ENCODE assay signal across 11 cellular contexts in the genomic region with DNA sequence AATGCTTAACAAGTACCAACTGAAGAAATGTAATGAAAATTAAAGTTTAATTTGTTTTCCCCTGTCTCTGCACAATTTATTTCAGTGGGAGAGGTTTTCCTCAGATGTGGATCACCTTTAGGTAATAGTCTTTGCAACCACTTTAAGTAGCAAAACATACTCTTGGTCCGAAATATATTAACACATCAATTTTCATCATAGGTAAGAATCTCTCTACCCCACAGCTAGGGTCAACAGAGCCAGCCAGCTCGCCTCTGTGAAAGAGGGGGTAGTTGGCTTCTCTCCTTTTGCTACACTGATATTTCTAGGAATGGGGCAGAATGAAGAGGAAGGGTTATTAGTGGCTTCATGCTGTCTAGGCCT. TPM values are rescaled to one million over a fixed set of nuclear protein-coding genes. Genes with fewer than 3 reads are reported as not detected.
A peak's percentile ranks its signal among the peaks of the same experiment; 100 is the strongest.
DNase-seq lines count a peak whose midpoint lies in the region; ATAC-seq and TF ChIP-seq lines count a peak whose summit lies in the region.
"Had no signal": no experiment of that assay in that cellular context is flagged by ENCODE, and none has a peak within 500 bp of the region (broad histone marks: within the 10 kb centered on the region; RNA-seq: fewer than 3 reads in every experiment).

No MANE protein-coding gene starts in this region.

- intact Hi-C loops in psoas muscle (cut with DNase I) (no loop called here), head of caudate nucleus (cut with DNase I) (no loop called here)

- H3K4me3 ChIP-seq in GM23338 (no peak overlapping the region), right atrium auricular region (no peak overlapping the region), psoas muscle (no peak overlapping the region)

- ATAC-seq in GM23338 (no peak), psoas muscle (no peak), GM18517 (IDR thresholded peaks at IDR 0.05; ENCODE audit: unreplicated experiment) (no peak)

- H3K9me3 Mint-ChIP-seq in GM23338, result no peaks in the 10 kb centered on the region
- no peaks in the 10 kb centered on the region for H3K9me3 Mint-ChIP-seq in activated CD4-positive, alpha-beta memory T cell treated with anti-CD3 and anti-CD28 coated beads, Interleukin-2, amount 10 ng/mL, durations not matched to agents 7 days and 5 days

- WGBS in psoas muscle, 3 donors, result 95 to 97% (median 96%) methylated on average over 2 of the region's 2 CpGs

- H3K27ac ChIP-seq in GM23338 (ENCODE audit: low read depth), result peak overlapping the region; percentile 84
- peak overlapping the region; percentile 79 to 84 for H3K27ac ChIP-seq in right atrium auricular region
- H3K27ac ChIP-seq in psoas muscle, result peak overlapping the region; percentile 65

- H3K9me3 ChIP-seq in right atrium auricular region (no peaks in the 10 kb centered on the region), psoas muscle (no peaks in the 10 kb centered on the region)

- DNase-seq in GM23338 (ENCODE audit: low spot score) (no peak), right atrium auricular region (ENCODE audit: low spot score) (no peak), psoas muscle (no peak), foreskin melanocyte (no peak), head of caudate nucleus (no peak)
- DNase-seq in activated CD4-positive, alpha-beta memory T cell treated with anti-CD3 and anti-CD28 coated beads, Interleukin-2, amount 10 ng/mL, durations not matched to agents 7 days and 5 days, result no peak
- DNase-seq in activated CD4-positive, alpha-beta T cell treated with anti-CD3 and anti-CD28 coated beads for 48 hours, result no peak
- DNase-seq: activated naive CD4-positive, alpha-beta T cell treated with anti-CD3 and anti-CD28 coated beads, Interleukin-2, amount 50 U/mL, for 16 hours; NCI-H2081 treated with DMSO at 0.1 percent for 48 hours; retina had no signal

- H3K27me3 ChIP-seq in GM23338 (ENCODE audit: insufficient read depth) (no peaks in the 10 kb centered on the region), right atrium auricular region (no peaks in the 10 kb centered on the region), psoas muscle (ENCODE audit: insufficient read depth in 3 of 3, low read length in 2 of 3) (no peaks in the 10 kb centered on the region)

- H3K4me1 Mint-ChIP-seq in GM23338, result peaks cover 17% of the 10 kb centered on the region
- peaks cover 15% of the 10 kb centered on the region for H3K4me1 Mint-ChIP-seq in activated CD4-positive, alpha-beta memory T cell treated with anti-CD3 and anti-CD28 coated beads, Interleukin-2, amount 10 ng/mL, durations not matched to agents 7 days and 5 days

- H2AFZ ChIP-seq in GM23338, result no peak overlapping the region

- peak overlapping the region; percentile 22; the same call in 2 of the 3 replicates for H3K4me3 Mint-ChIP-seq in GM23338
- H3K4me3 Mint-ChIP-seq in activated CD4-positive, alpha-beta memory T cell treated with anti-CD3 and anti-CD28 coated beads, Interleukin-2, amount 10 ng/mL, durations not matched to agents 7 days and 5 days, result no peak overlapping the region

- no peaks in the 10 kb centered on the region for H3K36me3 ChIP-seq in GM23338 (ENCODE audit: insufficient read depth)
- no peaks in the 10 kb centered on the region for H3K36me3 ChIP-seq in right atrium auricular region
- peaks cover 0 to 5% of the 10 kb centered on the region in 2 donors for H3K36me3 ChIP-seq in psoas muscle (ENCODE audit: insufficient read depth in 1 of 2, low read depth in 1 of 2)

- TF ChIP-seq CTCF in GM23338 (conservative IDR thresholded peaks at IDR 0.05; ENCODE audit: low read depth in 2 of 2) (no peak), right atrium auricular region (IDR thresholded peaks at IDR 0.05) (no peak), psoas muscle (IDR thresholded peaks at IDR 0.05) (no peak)

- peaks cover 14% of the 10 kb centered on the region; the same call in 2 of the 3 replicates for H3K36me3 Mint-ChIP-seq in GM23338 (ENCODE audit: low read depth)
- H3K36me3 Mint-ChIP-seq in activated CD4-positive, alpha-beta memory T cell treated with anti-CD3 and anti-CD28 coated beads, Interleukin-2, amount 10 ng/mL, durations not matched to agents 7 days and 5 days (ENCODE audit: low read depth), result peaks cover 28% of the 10 kb centered on the region

- no peaks in the 10 kb centered on the region for H4K20me1 ChIP-seq in GM23338 (replicated peaks; ENCODE audit: insufficient read depth)

- H3K4me1 ChIP-seq in GM23338 (ENCODE audit: insufficient read depth) (peaks cover 8% of the 10 kb centered on the region), right atrium auricular region (peaks cover 0 to 16% of the 10 kb centered on the region in 2 donors), psoas muscle (peaks cover 9% of the 10 kb centered on the region)

- POLR2A ChIA-PET in activated CD4-positive, alpha-beta memory T cell treated with anti-CD3 and anti-CD28 coated beads, Interleukin-2, amount 10 ng/mL, durations not matched to agents 7 days and 5 days (lab: Charles Lee), result interaction anchor here (1.2 to 2.1 kb wide), 4 partner anchors 11 to 40 kb away, joined by 3 to 13 read pairs (median 4); a partner anchor contains a TSS

- peaks cover 4% of the 10 kb centered on the region; the same call in 1 of the 2 replicates for H3K9me2 ChIP-seq in GM23338 (ENCODE audit: insufficient read depth)

- peak overlapping the region; percentile 98 for H3K27ac Mint-ChIP-seq in GM23338
- H3K27ac Mint-ChIP-seq in activated CD4-positive, alpha-beta memory T cell treated with anti-CD3 and anti-CD28 coated beads, Interleukin-2, amount 10 ng/mL, durations not matched to agents 7 days and 5 days, result peak overlapping the region; percentile 38

- no peaks in the 10 kb centered on the region for H3K27me3 Mint-ChIP-seq in GM23338 (ENCODE audit: insufficient read depth, low read depth, poor library complexity)
- H3K27me3 Mint-ChIP-seq in activated CD4-positive, alpha-beta memory T cell treated with anti-CD3 and anti-CD28 coated beads, Interleukin-2, amount 10 ng/mL, durations not matched to agents 7 days and 5 days, result no peaks in the 10 kb centered on the region

- CTCF ChIA-PET in activated CD4-positive, alpha-beta memory T cell treated with anti-CD3 and anti-CD28 coated beads, Interleukin-2, amount 10 ng/mL, durations not matched to agents 7 days and 5 days (lab: Charles Lee), result no interaction called here

- H3K4me2 ChIP-seq in GM23338, result peak overlapping the region; percentile 7

- H3F3A ChIP-seq in GM23338 (replicated peaks; ENCODE audit: low read depth), result peaks cover 8% of the 10 kb centered on the region

- H3K79me2 ChIP-seq in GM23338 (replicated peaks; ENCODE audit: insufficient read depth), result no peaks in the 10 kb centered on the region

TF ChIP-seq in GM23338, 12 proteins besides CTCF, POLR2A, EP300 and RAD21 (continues in another document):
- no peak for TF ChIP-seq POLR2AphosphoS5 (IDR thresholded peaks at IDR 0.05; ENCODE audit: low read depth)
- TF ChIP-seq ZNF331 (CRISPR knock-in tag; IDR thresholded peaks at IDR 0.05; ENCODE audit: low read depth), result no peak
- TF ChIP-seq ZNF114 (CRISPR knock-in tag; IDR thresholded peaks at IDR 0.05), result no peak
- TF ChIP-seq, protein P1, sequence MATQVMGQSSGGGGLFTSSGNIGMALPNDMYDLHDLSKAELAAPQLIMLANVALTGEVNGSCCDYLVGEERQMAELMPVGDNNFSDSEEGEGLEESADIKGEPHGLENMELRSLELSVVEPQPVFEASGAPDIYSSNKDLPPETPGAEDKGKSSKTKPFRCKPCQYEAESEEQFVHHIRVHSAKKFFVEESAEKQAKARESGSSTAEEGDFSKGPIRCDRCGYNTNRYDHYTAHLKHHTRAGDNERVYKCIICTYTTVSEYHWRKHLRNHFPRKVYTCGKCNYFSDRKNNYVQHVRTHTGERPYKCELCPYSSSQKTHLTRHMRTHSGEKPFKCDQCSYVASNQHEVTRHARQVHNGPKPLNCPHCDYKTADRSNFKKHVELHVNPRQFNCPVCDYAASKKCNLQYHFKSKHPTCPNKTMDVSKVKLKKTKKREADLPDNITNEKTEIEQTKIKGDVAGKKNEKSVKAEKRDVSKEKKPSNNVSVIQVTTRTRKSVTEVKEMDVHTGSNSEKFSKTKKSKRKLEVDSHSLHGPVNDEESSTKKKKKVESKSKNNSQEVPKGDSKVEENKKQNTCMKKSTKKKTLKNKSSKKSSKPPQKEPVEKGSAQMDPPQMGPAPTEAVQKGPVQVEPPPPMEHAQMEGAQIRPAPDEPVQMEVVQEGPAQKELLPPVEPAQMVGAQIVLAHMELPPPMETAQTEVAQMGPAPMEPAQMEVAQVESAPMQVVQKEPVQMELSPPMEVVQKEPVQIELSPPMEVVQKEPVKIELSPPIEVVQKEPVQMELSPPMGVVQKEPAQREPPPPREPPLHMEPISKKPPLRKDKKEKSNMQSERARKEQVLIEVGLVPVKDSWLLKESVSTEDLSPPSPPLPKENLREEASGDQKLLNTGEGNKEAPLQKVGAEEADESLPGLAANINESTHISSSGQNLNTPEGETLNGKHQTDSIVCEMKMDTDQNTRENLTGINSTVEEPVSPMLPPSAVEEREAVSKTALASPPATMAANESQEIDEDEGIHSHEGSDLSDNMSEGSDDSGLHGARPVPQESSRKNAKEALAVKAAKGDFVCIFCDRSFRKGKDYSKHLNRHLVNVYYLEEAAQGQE (IDR thresholded peaks at IDR 0.05; ENCODE audit: unreplicated experiment), result no peak

RNA-seq across cellular contexts. Expression of a gene that starts 24.8 kb away (rescaled TPM):
- total RNA-seq in GM23338 (2014; rRNA removed; shearing (Covaris generic)), result 237 and 244 TPM in 2 replicates
- polyA plus RNA-seq in GM23338 (2016; fragmentation: Nextera tagmentation; extraction: Ambion mirVana), result 46.7 and 55.3 TPM in 2 replicates
- 100 to 1,000 TPM; 470 to 472 TPM for total RNA-seq in activated CD4-positive, alpha-beta memory T cell treated with anti-CD3 and anti-CD28 coated beads, Interleukin-2, amount 10 ng/mL, durations not matched to agents 7 days and 5 days
- total RNA-seq in right atrium auricular region, result 100 to 1,000 TPM in 1 of 2 donors, 10 to 100 TPM in 1; 96.7 to 146 TPM
- 100 to 1,000 TPM; 101 to 192 (median 129) TPM for total RNA-seq in psoas muscle
- 100 to 1,000 TPM in 2 of 3 donors, 10 to 100 TPM in 1; 97.2 to 179 (median 108) TPM for polyA plus RNA-seq in psoas muscle

RNA-seq across cellular contexts. Expression of a gene that starts 25.2 kb away (rescaled TPM):
- total RNA-seq in GM23338 (2014; rRNA removed; shearing (Covaris generic)), result 143 and 200 TPM in 2 replicates
- polyA plus RNA-seq in GM23338 (2016; fragmentation: Nextera tagmentation; extraction: Ambion mirVana), result 114 and 121 TPM in 2 replicates
- total RNA-seq in activated CD4-positive, alpha-beta memory T cell treated with anti-CD3 and anti-CD28 coated beads, Interleukin-2, amount 10 ng/mL, durations not matched to agents 7 days and 5 days, result 100 to 1,000 TPM; 221 to 223 TPM
- 100 to 1,000 TPM in 1 of 2 donors, 10 to 100 TPM in 1; 81.7 to 139 TPM for total RNA-seq in right atrium auricular region
- 100 to 1,000 TPM; 120 to 196 (median 162) TPM for total RNA-seq in psoas muscle
- 100 to 1,000 TPM in 2 of 3 donors, 10 to 100 TPM in 1; 76.7 to 199 (median 130) TPM for polyA plus RNA-seq in psoas muscle

RNA-seq across cellular contexts. Expression of a gene that starts 55.0 kb away (rescaled TPM):
- total RNA-seq in GM23338 (2014; rRNA removed; shearing (Covaris generic)), result 3.6 and 5.3 TPM in 2 replicates
- polyA plus RNA-seq in GM23338 (2016; fragmentation: Nextera tagmentation; extraction: Ambion mirVana) (4.6 and 5.8 TPM in 2 replicates), psoas muscle (10 to 100 TPM in 2 of 3 donors, 1 to 10 TPM in 1; 7.4 to 32.6 (median 20.4) TPM)
- 1 to 10 TPM; 1.4 to 1.6 TPM for total RNA-seq in activated CD4-positive, alpha-beta memory T cell treated with anti-CD3 and anti-CD28 coated beads, Interleukin-2, amount 10 ng/mL, durations not matched to agents 7 days and 5 days
- total RNA-seq in right atrium auricular region (10 to 100 TPM; 21.9 to 41.1 TPM), psoas muscle (100 to 1,000 TPM in 1 of 4 donors, 10 to 100 TPM in 3; 17.1 to 109 (median 31.6) TPM)
